ENCODE assay signal across 8 cellular contexts in genomic region chr12:7142057-7142644, GRCh38. TPM values are rescaled to one million over a fixed set of nuclear protein-coding genes. Genes with fewer than 3 reads are reported as not detected.
A peak's percentile ranks its signal among the peaks of the same experiment; 100 is the strongest.
DNase-seq lines count a peak whose midpoint lies in the region; ATAC-seq and TF ChIP-seq lines count a peak whose summit lies in the region.

No MANE protein-coding gene starts in this region.

- no peaks in the 10 kb centered on the region for H3K4me1 Mint-ChIP-seq in activated T-cell treated with anti-CD3 and anti-CD28 coated beads, Interleukin-2, amount 50 U/mL, for 4 hours (ENCODE audit: low read depth)

- H3K27ac ChIP-seq in C4-2B: no peak overlapping the region
- no peak overlapping the region for H3K27ac ChIP-seq in foreskin keratinocyte

- peak; percentile 86 to 92 for ATAC-seq in activated T-cell treated with anti-CD3 and anti-CD28 coated beads, Interleukin-2, amount 50 U/mL, for 4 hours
- peak; percentile 86 for ATAC-seq in foreskin keratinocyte
- ATAC-seq in GM18867 (IDR thresholded peaks at IDR 0.05; ENCODE audit: unreplicated experiment): no peak
- no peak for ATAC-seq in HG02884 (IDR thresholded peaks at IDR 0.05; ENCODE audit: unreplicated experiment)

- H3K9me3 Mint-ChIP-seq in activated T-cell treated with anti-CD3 and anti-CD28 coated beads, Interleukin-2, amount 50 U/mL, for 4 hours: no peaks in the 10 kb centered on the region

- no peak overlapping the region for H3K4me3 ChIP-seq in HAP-1

- no peaks in the 10 kb centered on the region for H3K27me3 ChIP-seq in HAP-1 (ENCODE audit: low read depth)
- no peaks in the 10 kb centered on the region for H3K27me3 ChIP-seq in foreskin keratinocyte

- intact Hi-C loops in posterior vena cava (cut with DNase I): no loop called here

- H3K4me1 ChIP-seq in HAP-1 (no peaks in the 10 kb centered on the region), foreskin keratinocyte (no peaks in the 10 kb centered on the region)

- peaks cover 6% of the 10 kb centered on the region for H3K36me3 ChIP-seq in HAP-1 (replicated peaks)

- peak; percentile 88 for TF ChIP-seq CTCF in C4-2B (conservative IDR thresholded peaks at IDR 0.05)
- TF ChIP-seq CTCF in foreskin keratinocyte (conservative IDR thresholded peaks at IDR 0.05): peak; percentile 77

- in situ Hi-C loops in HAP-1 (cut with MboI; ENCODE audit: low sequenced_read_pairs): no loop called here

- peaks cover 25% of the 10 kb centered on the region for H3K36me3 Mint-ChIP-seq in activated T-cell treated with anti-CD3 and anti-CD28 coated beads, Interleukin-2, amount 50 U/mL, for 4 hours (ENCODE audit: insufficient read depth)

- no peak overlapping the region for H3K4me3 Mint-ChIP-seq in activated T-cell treated with anti-CD3 and anti-CD28 coated beads, Interleukin-2, amount 50 U/mL, for 4 hours

- no peaks in the 10 kb centered on the region for H3K9me3 ChIP-seq in HAP-1

- no peaks in the 10 kb centered on the region for H3K27me3 Mint-ChIP-seq in activated T-cell treated with anti-CD3 and anti-CD28 coated beads, Interleukin-2, amount 50 U/mL, for 4 hours (ENCODE audit: low read depth)

- peak; percentile 19 to 71 for DNase-seq in HAP-1 (ENCODE audit: low spot score in 2 of 2)
- peak; percentile 82 for DNase-seq in OCI-M1 (lab: John Stamatoyannopoulos, UW)
- DNase-seq in activated T-cell treated with anti-CD3 and anti-CD28 coated beads, Interleukin-2, amount 50 U/mL, for 4 hours: peak; percentile 51
- no peak for DNase-seq in foreskin keratinocyte
- DNase-seq in posterior vena cava (ENCODE audit: low spot score): peak; percentile 80

RNA-seq across cellular contexts. Expression of gene CLSTN3, which starts 12.0 kb away (rescaled TPM):
- total RNA-seq in activated T-cell treated with anti-CD3 and anti-CD28 coated beads, Interleukin-2, amount 50 U/mL, for 4 hours: 10 to 100 TPM in 1 of 3 donors, 1 to 10 TPM in 2; 9.2 to 12.2 (median 9.9) TPM
- total RNA-seq in foreskin keratinocyte (5.7 and 6.7 TPM in 2 replicates), posterior vena cava (10 to 100 TPM; 31.0 to 31.7 TPM)
- polyA plus RNA-seq in foreskin keratinocyte: 6.1 and 6.7 TPM in 2 replicates

RNA-seq across cellular contexts. Expression of gene RBP5, which starts 13.5 kb away (rescaled TPM):
- not detected for total RNA-seq in activated T-cell treated with anti-CD3 and anti-CD28 coated beads, Interleukin-2, amount 50 U/mL, for 4 hours
- total RNA-seq in foreskin keratinocyte: not detected in 2 replicates
- polyA plus RNA-seq in foreskin keratinocyte: not detected in 2 replicates
- total RNA-seq in posterior vena cava: 1 to 10 TPM; 5.1 to 5.7 TPM

RNA-seq across cellular contexts. Expression of gene C1RL, which starts 33.1 kb away (rescaled TPM):
- total RNA-seq in activated T-cell treated with anti-CD3 and anti-CD28 coated beads, Interleukin-2, amount 50 U/mL, for 4 hours: 1 to 10 TPM; 3.7 to 7.0 (median 6.0) TPM
- total RNA-seq in foreskin keratinocyte: 11.3 and 13.4 TPM in 2 replicates
- polyA plus RNA-seq in foreskin keratinocyte: 5.7 and 5.9 TPM in 2 replicates
- 100 to 1,000 TPM in 1 of 2 donors, 10 to 100 TPM in 1; 79.5 to 122 TPM for total RNA-seq in posterior vena cava

RNA-seq across cellular contexts. Expression of gene PEX5, which starts 47.3 kb away (rescaled TPM):
- total RNA-seq in activated T-cell treated with anti-CD3 and anti-CD28 coated beads, Interleukin-2, amount 50 U/mL, for 4 hours: 10 to 100 TPM; 45.9 to 68.0 (median 65.7) TPM
- total RNA-seq in foreskin keratinocyte (20.1 and 23.3 TPM in 2 replicates), posterior vena cava (10 to 100 TPM; 34.7 to 39.6 TPM)
- polyA plus RNA-seq in foreskin keratinocyte: 10.6 and 12.6 TPM in 2 replicates

RNA-seq across cellular contexts. Expression of gene C1R, which starts 49.9 kb away (rescaled TPM):
- total RNA-seq in activated T-cell treated with anti-CD3 and anti-CD28 coated beads, Interleukin-2, amount 50 U/mL, for 4 hours: 1 to 10 TPM in 2 of 3 donors, under 1 TPM in 1; 0.98 to 2.3 (median 1.7) TPM
- total RNA-seq in foreskin keratinocyte (6.1 and 7.8 TPM in 2 replicates), posterior vena cava (1,000 to 10,000 TPM; 1,008 to 1,686 TPM)
- polyA plus RNA-seq in foreskin keratinocyte: 7.0 and 8.9 TPM in 2 replicates

Comparison
In these comparisons a context has a peak if more than half of its experiments do, and no peak if none do; other contexts are left out.
1. DNase-seq: peak in HAP-1 (2 of 2), OCI-M1 (single experiment), activated T-cell treated with anti-CD3 and anti-CD28 coated beads, Interleukin-2, amount 50 U/mL, for 4 hours (single experiment) and posterior vena cava (single experiment); none in foreskin keratinocyte (0 of 2).
2. ATAC-seq: peak in activated T-cell treated with anti-CD3 and anti-CD28 coated beads, Interleukin-2, amount 50 U/mL, for 4 hours (2 of 2) and foreskin keratinocyte (single experiment); none in GM18867 (single experiment) and HG02884 (single experiment).